In genomic region chr16:67837811-67838210, GRCh38 we compare ENCODE assay signal across 1 cellular context.
TF ChIP-seq lines count a peak whose summit lies in the region.

No MANE protein-coding gene starts in this region.

TF ChIP-seq in HepG2, 621 proteins besides CTCF, POLR2A, EP300 and RAD21:
- TF ChIP-seq ZMYM2 (CRISPR knock-in tag; IDR thresholded peaks at IDR 0.05) (no peak), PRMT3 (CRISPR knock-in tag; IDR thresholded peaks at IDR 0.05; ENCODE audit: borderline replicate concordance, low read depth) (no peak), HMGXB4 (CRISPR knock-in tag; IDR thresholded peaks at IDR 0.05; ENCODE audit: borderline replicate concordance in 1 of 2, low read depth in 1 of 2) (no peak), ZNF30 (CRISPR knock-in tag; IDR thresholded peaks at IDR 0.05) (no peak), HIC2 (CRISPR knock-in tag; IDR thresholded peaks at IDR 0.05; ENCODE audit: low read depth) (no peak), ETS1 (CRISPR knock-in tag; IDR thresholded peaks at IDR 0.05) (no peak)
